1 cellular context compared by ENCODE assay signal in genomic region chr1:62438163-62438562, GRCh38.
TF ChIP-seq lines count a peak whose summit lies in the region.

No MANE protein-coding gene starts in this region.

TF ChIP-seq in GM23338, 12 proteins besides CTCF, POLR2A, EP300 and RAD21 (continued from another document):
- TF ChIP-seq ZNF462 (CRISPR knock-in tag; IDR thresholded peaks at IDR 0.05), result no peak
- TF ChIP-seq EZH2 (IDR thresholded peaks at IDR 0.05; ENCODE audit: low read depth, unreplicated experiment), result no peak
TF ChIP-seq in GM23338: peak in this region for 0.
